Comparison of ENCODE assay signal across 15 cellular contexts in the genomic region with DNA sequence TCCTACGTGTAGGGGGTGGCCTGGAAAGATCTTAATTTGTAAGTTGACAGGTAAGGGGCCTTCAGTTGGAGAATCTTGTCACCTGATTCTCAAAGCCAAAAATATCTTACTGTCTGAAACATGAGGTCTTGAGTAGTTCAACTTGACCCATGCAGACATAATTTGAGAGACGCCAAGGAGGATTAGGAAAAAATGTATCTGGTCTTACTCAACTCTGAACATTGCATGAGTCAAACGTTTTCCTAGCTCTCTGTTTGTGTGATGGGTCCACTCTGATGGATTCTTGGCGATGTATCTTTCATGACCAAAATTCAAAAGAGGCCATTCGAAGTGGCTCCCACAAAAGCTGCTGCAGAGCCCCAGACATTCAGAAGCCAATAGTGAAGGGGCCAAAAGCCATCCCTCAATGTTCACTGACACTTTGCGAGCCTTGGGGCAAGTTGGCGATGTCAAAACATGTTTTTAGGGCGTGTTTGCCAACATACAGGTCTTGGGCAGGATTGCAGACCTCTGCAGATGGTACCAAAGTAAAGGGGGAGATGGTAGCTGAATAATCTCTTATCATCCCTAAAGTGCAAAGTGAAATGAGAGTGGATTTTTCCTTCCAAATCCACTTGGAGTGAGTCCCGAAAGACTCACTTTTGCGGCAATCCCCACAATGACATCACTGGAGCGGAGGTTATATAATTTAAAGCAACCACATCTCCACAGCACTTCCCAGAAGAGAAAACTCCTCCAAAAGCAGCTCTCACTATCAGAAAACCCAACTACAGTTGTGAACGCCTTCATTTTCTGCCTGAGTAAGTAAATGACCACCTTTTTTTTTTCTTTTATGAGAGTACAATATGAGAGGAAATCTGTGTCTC. TPM values are rescaled to one million over a fixed set of nuclear protein-coding genes. Genes with fewer than 3 reads are reported as not detected.
DNase-seq lines count a peak whose midpoint lies in the region; ATAC-seq and TF ChIP-seq lines count a peak whose summit lies in the region.
"Had no signal": no experiment of that assay in that cellular context is flagged by ENCODE, and none has a peak within 500 bp of the region (broad histone marks: within the 10 kb centered on the region; RNA-seq: fewer than 3 reads in every experiment).

A gene (plus strand): TSS at position 710 of the 866 bp plus-strand sequence. CDS start 7,473 bp downstream, outside the sequence.

- 25 to 50% methylated on average over 12 of the region's 12 CpGs for WGBS in esophagus, 2 donors

- H3K4me1 ChIP-seq in esophagus (ENCODE audit: control insufficient read depth in 2 of 2, insufficient read depth in 2 of 2, low read length in 1 of 2): peaks cover 4 to 10% of the 10 kb centered on the region in 2 donors
- H3K4me1 ChIP-seq in gastrocnemius medialis: peaks cover 0 to 3% of the 10 kb centered on the region in 2 donors
- H3K4me1 ChIP-seq: BLaER1 had no signal

- intact Hi-C loops in gastrocnemius medialis (cut with DNase I; ENCODE audit: low total_unique reads): no loop called here

- H3K36me3 ChIP-seq in esophagus (ENCODE audit: control insufficient read depth in 2 of 2, insufficient read depth in 2 of 2, low read length in 1 of 2): no peaks in the 10 kb centered on the region
- H3K36me3 ChIP-seq in gastrocnemius medialis: no peaks in the 10 kb centered on the region
- H3K36me3 ChIP-seq: BLaER1 had no signal

- H3K27ac ChIP-seq in esophagus (ENCODE audit: low read depth in 2 of 2, low read length in 1 of 2): peak within 1 kb of the TSS; percentile 85 to 93
- H3K27ac ChIP-seq in gastrocnemius medialis: no peak within 1 kb of the TSS
- H3K27ac ChIP-seq: BLaER1 had no signal

- TF ChIP-seq POLR2A in erythroblast (IDR thresholded peaks at IDR 0.05; ENCODE audit: low read length) (no peak), gastrocnemius medialis (IDR thresholded peaks at IDR 0.05) (no peak)

- DNase-seq in AG08395 (ENCODE audit: low spot score) (peak; percentile 86), NCI-H226 (peak; percentile 89), non-pigmented ciliary epithelial cell (ENCODE audit: low read depth) (peak; percentile 75), erythroblast (lab: John Stamatoyannopoulos, UW) (no peak), gastrocnemius medialis (no peak)
- DNase-seq: activated CD4-positive, alpha-beta T cell treated with anti-CD3 and anti-CD28 coated beads for 48 hours; activated gamma-delta T cell; H7; hippocampal formation; Kasumi-1; SHP77 treated with DMSO at 0.1 percent for 48 hours had no signal

- in situ Hi-C loops in gastrocnemius medialis (cut with MboI; ENCODE audit: low sequenced_read_pairs in 4 of 4): loop anchor here in 1 of 4 donors (25.0 kb wide), 1 partner anchor 693 kb away; no protein-coding TSS in a partner anchor

- no peaks in the 10 kb centered on the region for H3K27me3 ChIP-seq in esophagus (ENCODE audit: control insufficient read depth in 1 of 2, insufficient read depth in 2 of 2, low read length in 2 of 2)
- peaks cover 0 to 5% (median 0%) of the 10 kb centered on the region in 3 donors for H3K27me3 ChIP-seq in gastrocnemius medialis
- H3K27me3 ChIP-seq: BLaER1 had no signal

- no peak for TF ChIP-seq CTCF in gastrocnemius medialis (IDR thresholded peaks at IDR 0.05 in 4 of 5, conservative IDR thresholded peaks at IDR 0.05 in 1 of 5)

- H3K9me3 ChIP-seq in esophagus (ENCODE audit: control insufficient read depth in 2 of 2, insufficient read depth in 1 of 2, low read depth in 1 of 2, low read length in 1 of 2) (no peaks in the 10 kb centered on the region), gastrocnemius medialis (no peaks in the 10 kb centered on the region)

- ATAC-seq in HG03097 (IDR thresholded peaks at IDR 0.05; ENCODE audit: low FRiP score, unreplicated experiment) (no peak), GM21529 (IDR thresholded peaks at IDR 0.05; ENCODE audit: unreplicated experiment) (no peak), gastrocnemius medialis (no peak)

- H3K4me3 ChIP-seq in esophagus (ENCODE audit: low read depth in 1 of 2, low read length in 2 of 2): peak within 1 kb of the TSS in 1 of 2 donors; percentile 26
- no peak within 1 kb of the TSS for H3K4me3 ChIP-seq in gastrocnemius medialis
- H3K4me3 ChIP-seq: BLaER1 had no signal

RNA-seq across cellular contexts. Expression of the gene that starts here (rescaled TPM):
- polyA plus RNA-seq in esophagus: 10 to 100 TPM; 13.4 to 18.5 TPM
- not detected for total RNA-seq in gastrocnemius medialis

Comparison
In these comparisons a context has a peak if more than half of its experiments do, and no peak if none do; other contexts are left out.
1. DNase-seq: peak in AG08395 (single experiment), NCI-H226 (single experiment) and non-pigmented ciliary epithelial cell (single experiment); none in erythroblast (0 of 2) and gastrocnemius medialis (0 of 2).
2. H3K27ac ChIP-seq: peak in esophagus (2 of 2); none in gastrocnemius medialis (0 of 4).